13 cellular contexts compared by ENCODE assay signal in the genomic region with DNA sequence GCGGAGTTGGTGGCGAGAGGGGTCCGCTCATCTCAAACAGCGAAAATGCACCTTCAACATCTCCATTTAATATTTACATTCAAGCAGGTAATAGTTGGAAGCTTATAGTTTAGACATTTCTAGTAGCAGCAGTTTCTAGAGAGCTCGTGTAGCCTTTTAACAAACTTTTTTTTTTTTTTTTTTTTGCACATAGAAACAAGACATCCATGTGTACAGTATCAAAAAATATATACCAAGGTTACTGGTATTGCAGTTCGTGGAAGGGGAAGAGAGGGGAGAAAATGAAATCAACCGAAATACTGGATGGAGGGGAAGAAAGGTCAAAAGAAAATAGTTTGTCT. TPM values are rescaled to one million over a fixed set of nuclear protein-coding genes. Genes with fewer than 3 reads are reported as not detected.
DNase-seq lines count a peak whose midpoint lies in the region; ATAC-seq and TF ChIP-seq lines count a peak whose summit lies in the region.
"Had no signal": no experiment of that assay in that cellular context is flagged by ENCODE, and none has a peak within 500 bp of the region (broad histone marks: within the 10 kb centered on the region; RNA-seq: fewer than 3 reads in every experiment).

No MANE protein-coding gene starts in this region.

- H3K9ac ChIP-seq in mammary epithelial cell (ENCODE audit: insufficient read depth, low read length) = no peak overlapping the region

- intact Hi-C loops in MCF 10A (cut with micrococcal nuclease) = loop anchor here (10.0 kb wide), 1 partner anchor 88 kb away; no protein-coding TSS in a partner anchor
- intact Hi-C loops in mammary epithelial cell (cut with micrococcal nuclease) = no loop called here

- POLR2A ChIA-PET in MCF 10A (lab: Yijun Ruan, JAX) (interaction anchor here (0.7 kb wide), 1 partner anchor 91 kb away, joined by 3 read pairs; no protein-coding TSS in a partner anchor), T-cell (lab: Charles Lee) (interaction anchor here in 1 of 2 donors (0.6 kb wide), 1 partner anchor 28 kb away, joined by 5 read pairs; no protein-coding TSS in a partner anchor)

- H3K27ac Mint-ChIP-seq in MCF 10A (ENCODE audit: low read depth, unreplicated experiment) (no peak overlapping the region), T-cell (no peak overlapping the region), immature natural killer cell (no peak overlapping the region)
- H3K27ac Mint-ChIP-seq in stimulated activated effector memory CD8-positive, alpha-beta T cell treated with anti-CD3 and anti-CD28 coated beads, Interleukin-12 subunit alpha, Interleukin-12 subunit beta, amount 100 ng/mL, for 72 hours = no peak overlapping the region

- H3K27me3 ChIP-seq in mammary epithelial cell (ENCODE audit: insufficient read depth, low read length) = no peaks in the 10 kb centered on the region

- BruUV-seq in MCF 10A (replicated peaks; lab: Mats Ljungman, UMichigan) = no TSS peak
- BruUV-seq in mammary epithelial cell (replicated peaks; lab: Mats Ljungman, UMichigan) = no TSS peak

- no peak overlapping the region for H3K4me2 ChIP-seq in mammary epithelial cell (ENCODE audit: insufficient read depth, low read depth, low read length)

- H3K4me3 ChIP-seq in mammary epithelial cell (replicated peaks in 1 of 3; ENCODE audit: insufficient read depth in 1 of 3, low read depth in 2 of 3, low read length in 3 of 3) = no peak overlapping the region

- no peak for TF ChIP-seq CTCF in MCF 10A (IDR thresholded peaks at IDR 0.05; ENCODE audit: unreplicated experiment)
- TF ChIP-seq CTCF in mammary epithelial cell (conservative IDR thresholded peaks at IDR 0.05 in 1 of 2, IDR thresholded peaks at IDR 0.05 in 1 of 2; ENCODE audit: extremely low read depth in 1 of 2, insufficient read depth in 1 of 2, low read depth in 1 of 2, low read length in 2 of 2) = no peak

- 94% methylated on average over 7 of the region's 7 CpGs for WGBS in mammary epithelial cell (ENCODE audit: low coverage, missing lambda C conversion rate)

- H3K79me2 ChIP-seq in mammary epithelial cell (ENCODE audit: insufficient read depth, low read length) = peaks cover 38% of the 10 kb centered on the region

- H3K27me3 Mint-ChIP-seq in MCF 10A (ENCODE audit: insufficient read depth, unreplicated experiment) (no peaks in the 10 kb centered on the region), T-cell (no peaks in the 10 kb centered on the region), immature natural killer cell (ENCODE audit: low read depth in 3 of 3) (peaks cover 16 to 29% (median 18%) of the 10 kb centered on the region in 3 donors)

- H3K4me3 Mint-ChIP-seq in MCF 10A (ENCODE audit: unreplicated experiment) (peak overlapping the region; percentile 47), T-cell (peak overlapping the region in 2 of 3 donors; percentile 17 to 65), immature natural killer cell (peak overlapping the region; percentile 31 to 55 (median 38))
- H3K4me3 Mint-ChIP-seq in stimulated activated effector memory CD8-positive, alpha-beta T cell treated with anti-CD3 and anti-CD28 coated beads, Interleukin-12 subunit alpha, Interleukin-12 subunit beta, amount 100 ng/mL, for 72 hours = peak overlapping the region; percentile 17

- H3K4me1 Mint-ChIP-seq in MCF 10A (ENCODE audit: insufficient read depth, unreplicated experiment) = peaks cover 20% of the 10 kb centered on the region
- H3K4me1 Mint-ChIP-seq in T-cell = peaks cover 22 to 54% (median 27%) of the 10 kb centered on the region in 3 donors
- H3K4me1 Mint-ChIP-seq in immature natural killer cell = peaks cover 33 to 40% of the 10 kb centered on the region in 2 donors
- peaks cover 35% of the 10 kb centered on the region for H3K4me1 Mint-ChIP-seq in stimulated activated effector memory CD8-positive, alpha-beta T cell treated with anti-CD3 and anti-CD28 coated beads, Interleukin-12 subunit alpha, Interleukin-12 subunit beta, amount 100 ng/mL, for 72 hours

- dilution Hi-C loops in mammary epithelial cell (cut with HindIII; ENCODE audit: low sequenced_read_pairs) = no loop called here

- no peaks in the 10 kb centered on the region for H3K9me3 ChIP-seq in mammary epithelial cell (replicated peaks; ENCODE audit: insufficient read depth, low read length)

- H3K9me3 Mint-ChIP-seq in MCF 10A (ENCODE audit: unreplicated experiment) = no peaks in the 10 kb centered on the region
- no peaks in the 10 kb centered on the region for H3K9me3 Mint-ChIP-seq in T-cell
- H3K9me3 Mint-ChIP-seq in immature natural killer cell = no peaks in the 10 kb centered on the region
- no peaks in the 10 kb centered on the region for H3K9me3 Mint-ChIP-seq in stimulated activated effector memory CD8-positive, alpha-beta T cell treated with anti-CD3 and anti-CD28 coated beads, Interleukin-12 subunit alpha, Interleukin-12 subunit beta, amount 100 ng/mL, for 72 hours

- in situ Hi-C loops in mammary epithelial cell (cut with MboI; ENCODE audit: low sequenced_read_pairs in 2 of 2) = no loop called here

- H3K36me3 Mint-ChIP-seq in MCF 10A (ENCODE audit: insufficient read depth, unreplicated experiment) = peaks cover 55% of the 10 kb centered on the region
- peaks cover 14% of the 10 kb centered on the region for H3K36me3 Mint-ChIP-seq in T-cell
- H3K36me3 Mint-ChIP-seq in immature natural killer cell = peaks cover 14 to 15% (median 14%) of the 10 kb centered on the region in 3 donors
- H3K36me3 Mint-ChIP-seq in stimulated activated effector memory CD8-positive, alpha-beta T cell treated with anti-CD3 and anti-CD28 coated beads, Interleukin-12 subunit alpha, Interleukin-12 subunit beta, amount 100 ng/mL, for 72 hours = peaks cover 39% of the 10 kb centered on the region

- DNase-seq in MCF 10A (ENCODE audit: unreplicated experiment) (no peak), mammary epithelial cell (no peak), T-cell (no peak), immature natural killer cell (no peak)
- DNase-seq in stimulated activated effector memory CD8-positive, alpha-beta T cell treated with anti-CD3 and anti-CD28 coated beads, Interleukin-12 subunit alpha, Interleukin-12 subunit beta, amount 100 ng/mL, for 72 hours (ENCODE audit: low spot score in 2 of 2) = no peak
- no peak for DNase-seq in stimulated activated CD4-positive, alpha-beta T cell treated with anti-CD3 and anti-CD28 coated beads, Interleukin-15, amount 100 ng/mL, for 24 hours
- DNase-seq: dermis blood vessel endothelial cell; foreskin fibroblast; GDM1; stimulated activated CD4-positive, alpha-beta T cell treated with anti-CD3 and anti-CD28 coated beads, Interleukin-12 subunit alpha, Interleukin-12 subunit beta, amount 100 ng/mL, for 4 hours; T-helper 1 cell had no signal

- CTCF ChIA-PET in MCF 10A (lab: Yijun Ruan, JAX) (interaction anchor here (0.6 to 5.0 kb wide), 4 partner anchors 17 to 112 kb away, joined by 3 to 34 read pairs (median 4); no protein-coding TSS in a partner anchor), mammary epithelial cell (lab: Charles Lee; ENCODE audit: low non-redundant PET) (no interaction called here), T-cell (lab: Charles Lee) (interaction anchor here in 1 of 2 donors (0.7 kb wide), 1 partner anchor 176 kb away, joined by 14 read pairs; no protein-coding TSS in a partner anchor)

- ATAC-seq in T-cell (replicated peaks in 1 of 4) (no peak), HG02870 (IDR thresholded peaks at IDR 0.05; ENCODE audit: unreplicated experiment) (no peak), GM21786 (IDR thresholded peaks at IDR 0.05; ENCODE audit: unreplicated experiment) (no peak)
- ATAC-seq in stimulated activated effector memory CD8-positive, alpha-beta T cell treated with anti-CD3 and anti-CD28 coated beads, Interleukin-12 subunit alpha, Interleukin-12 subunit beta, amount 100 ng/mL, for 72 hours = no peak

- H3K4me1 ChIP-seq in mammary epithelial cell (ENCODE audit: insufficient read depth, low read length) = peaks cover 20% of the 10 kb centered on the region

- H3K27ac ChIP-seq in mammary epithelial cell (ENCODE audit: insufficient read depth, low read depth, low read length) = no peak overlapping the region

- H3K36me3 ChIP-seq in mammary epithelial cell (ENCODE audit: insufficient read depth, low read length) = no peaks in the 10 kb centered on the region

- no peak overlapping the region for H2AFZ ChIP-seq in mammary epithelial cell (ENCODE audit: low read depth, low read length)

- no peaks in the 10 kb centered on the region for H4K20me1 ChIP-seq in mammary epithelial cell (ENCODE audit: insufficient read depth, low read length)

RNA-seq across cellular contexts. Expression of gene CBX4, which starts 6.2 kb away (rescaled TPM):
- total RNA-seq in MCF 10A (2022) (85.8 and 89.7 TPM in 2 replicates), mammary epithelial cell (10 to 100 TPM; 28.5 to 34.7 TPM), T-cell (100 to 1,000 TPM in 2 of 5 donors, 10 to 100 TPM in 3; 63.2 to 138 (median 70.2) TPM)
- polyA plus RNA-seq in mammary epithelial cell (11.2 TPM), immature natural killer cell (1 to 10 TPM; 3.0 to 6.7 (median 4.9) TPM)
- 2.2 TPM for polyA minus RNA-seq in mammary epithelial cell

RNA-seq across cellular contexts. Expression of gene CBX8, which starts 36.2 kb away (rescaled TPM):
- total RNA-seq in MCF 10A (2022) = 9.4 and 10.5 TPM in 2 replicates
- total RNA-seq in mammary epithelial cell = 1 to 10 TPM; 4.5 to 5.4 TPM
- 0.34 TPM for polyA plus RNA-seq in mammary epithelial cell
- polyA minus RNA-seq in mammary epithelial cell = not detected
- total RNA-seq in T-cell = 1 to 10 TPM; 1.9 to 5.1 (median 3.9) TPM
- 1 to 10 TPM in 2 of 3 donors, not detected in 1; 1.4 to 2.5 TPM for polyA plus RNA-seq in immature natural killer cell

RNA-seq across cellular contexts. Expression of gene CBX2, which starts 55.1 kb away (rescaled TPM):
- total RNA-seq in MCF 10A (2022) (3.8 and 3.9 TPM in 2 replicates), mammary epithelial cell (1 to 10 TPM in 1 of 2 donors, under 1 TPM in 1; 0.67 to 3.8 TPM), T-cell (under 1 TPM; 0.43 to 0.79 (median 0.70) TPM)
- polyA plus RNA-seq in mammary epithelial cell (3.6 TPM), immature natural killer cell (under 1 TPM in 1 of 3 donors, not detected in 2; 0.33 TPM)
- polyA minus RNA-seq in mammary epithelial cell = 1.4 TPM
